In the genomic region with DNA sequence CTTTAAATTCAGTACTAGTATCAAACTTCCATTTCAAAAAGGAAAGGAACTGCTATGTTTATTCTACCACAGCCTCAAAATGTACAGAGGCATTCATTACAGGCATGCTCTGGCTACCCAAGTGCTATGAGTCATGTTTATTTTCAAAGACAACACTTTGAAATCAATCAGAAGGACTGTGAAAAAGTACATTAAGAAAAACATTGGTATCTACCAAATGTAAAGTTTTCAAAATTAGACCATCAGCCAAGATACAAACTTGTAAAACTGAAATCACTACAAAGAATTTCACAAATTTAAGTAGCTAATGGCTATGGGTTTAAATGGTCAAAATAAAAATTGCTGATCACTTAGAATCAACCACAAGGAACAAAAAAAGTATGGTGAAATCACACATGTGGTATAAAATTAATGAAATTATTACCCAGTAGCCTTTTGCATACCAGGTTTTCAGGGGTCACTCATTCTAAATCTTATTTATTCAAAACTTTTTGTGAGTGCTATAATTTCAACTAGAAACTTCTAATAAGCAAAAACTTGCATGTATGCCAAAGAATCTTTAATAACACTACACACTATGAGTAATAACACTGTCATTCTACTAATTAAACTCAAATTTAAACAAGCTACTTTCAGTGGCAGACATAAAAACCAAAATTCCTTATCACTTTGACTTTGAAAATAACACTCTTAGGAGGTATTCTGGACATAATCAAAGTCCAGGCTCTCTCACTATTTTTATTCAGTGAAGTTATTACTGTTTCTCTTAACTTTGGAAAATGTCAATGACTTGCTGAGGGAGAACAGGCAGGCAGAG, we compare ENCODE assay signal across 10 cellular contexts. TPM values are rescaled to one million over a fixed set of nuclear protein-coding genes. Genes with fewer than 3 reads are reported as not detected.
DNase-seq lines count a peak whose midpoint lies in the region; ATAC-seq, FAIRE-seq and TF ChIP-seq lines count a peak whose summit lies in the region.
"Had no signal": no experiment of that assay in that cellular context is flagged by ENCODE, and none has a peak within 500 bp of the region (broad histone marks: within the 10 kb centered on the region; RNA-seq: fewer than 3 reads in every experiment).

No MANE protein-coding gene starts in this region.

- peak; percentile 75 for DNase-seq in H4 (ENCODE audit: low spot score)
- no peak for DNase-seq in RWPE2 (ENCODE audit: low spot score)
- peak; percentile 74 for DNase-seq in fibroblast of peridontal ligament (ENCODE audit: extremely low read depth)
- DNase-seq in progenitor cell of endocrine pancreas (ENCODE audit: low spot score, unreplicated experiment) = no peak
- no peak for DNase-seq in NCI-H510A (lab: John Stamatoyannopoulos, UW)
- DNase-seq in effector CD4-positive, alpha-beta T cell = no peak
- DNase-seq in activated CD8-positive, alpha-beta memory T cell treated with anti-CD3 and anti-CD28 coated beads, Interleukin-2, amount 10 ng/mL, durations not matched to agents 7 days and 5 days = no peak
- no peak for DNase-seq in GM19239 (ENCODE audit: insufficient read length, low spot score)
- DNase-seq: NCI-H2107 had no signal

- peaks cover 14% of the 10 kb centered on the region for H3K9me3 Mint-ChIP-seq in progenitor cell of endocrine pancreas (ENCODE audit: low read depth)
- H3K9me3 Mint-ChIP-seq in activated CD8-positive, alpha-beta memory T cell treated with anti-CD3 and anti-CD28 coated beads, Interleukin-2, amount 10 ng/mL, durations not matched to agents 7 days and 5 days (ENCODE audit: low read depth) = no peaks in the 10 kb centered on the region

- H3K27me3 ChIP-seq in RWPE2 (ENCODE audit: insufficient read depth, poor library complexity, severe bottlenecking) = no peaks in the 10 kb centered on the region

- H3K4me1 ChIP-seq in RWPE2 (ENCODE audit: insufficient read depth, poor library complexity, severe bottlenecking) = peaks cover 9% of the 10 kb centered on the region

- no peak overlapping the region for H3K4me3 Mint-ChIP-seq in progenitor cell of endocrine pancreas (ENCODE audit: low read depth)
- no peak overlapping the region for H3K4me3 Mint-ChIP-seq in activated CD8-positive, alpha-beta memory T cell treated with anti-CD3 and anti-CD28 coated beads, Interleukin-2, amount 10 ng/mL, durations not matched to agents 7 days and 5 days

- TF ChIP-seq CTCF in RWPE2 (IDR thresholded peaks at IDR 0.05; ENCODE audit: poor library complexity, severe bottlenecking) = no peak
- no peak for TF ChIP-seq CTCF in progenitor cell of endocrine pancreas (IDR thresholded peaks at IDR 0.05; ENCODE audit: unreplicated experiment)

- H3K9me3 ChIP-seq in RWPE2 (ENCODE audit: severe bottlenecking) = no peaks in the 10 kb centered on the region

- CTCF ChIA-PET in activated CD8-positive, alpha-beta memory T cell treated with anti-CD3 and anti-CD28 coated beads, Interleukin-2, amount 10 ng/mL, durations not matched to agents 7 days and 5 days (lab: Charles Lee) = no interaction called here

- FAIRE-seq in GM19239 (lab: Jason Lieb, UNC) = no peak

- H3K4me3 ChIP-seq in RWPE2 (ENCODE audit: severe bottlenecking) = no peak overlapping the region

- no peaks in the 10 kb centered on the region for H3K27me3 Mint-ChIP-seq in progenitor cell of endocrine pancreas
- H3K27me3 Mint-ChIP-seq in activated CD8-positive, alpha-beta memory T cell treated with anti-CD3 and anti-CD28 coated beads, Interleukin-2, amount 10 ng/mL, durations not matched to agents 7 days and 5 days = peaks cover 9% of the 10 kb centered on the region

- H3K4me1 Mint-ChIP-seq in progenitor cell of endocrine pancreas (ENCODE audit: low read depth) = peaks cover 45% of the 10 kb centered on the region
- H3K4me1 Mint-ChIP-seq in activated CD8-positive, alpha-beta memory T cell treated with anti-CD3 and anti-CD28 coated beads, Interleukin-2, amount 10 ng/mL, durations not matched to agents 7 days and 5 days = no peaks in the 10 kb centered on the region

- no peaks in the 10 kb centered on the region for H3K36me3 ChIP-seq in RWPE2 (ENCODE audit: low read depth)

- peak overlapping the region; percentile 30 for H3K27ac ChIP-seq in RWPE2 (ENCODE audit: poor library complexity, severe bottlenecking)

- ATAC-seq in RWPE2 (ENCODE audit: low read depth) = peak; percentile 83
- ATAC-seq in activated CD8-positive, alpha-beta memory T cell treated with anti-CD3 and anti-CD28 coated beads, Interleukin-2, amount 10 ng/mL, durations not matched to agents 7 days and 5 days = no peak

- H3K27ac Mint-ChIP-seq in progenitor cell of endocrine pancreas = peak overlapping the region; percentile 86
- H3K27ac Mint-ChIP-seq in activated CD8-positive, alpha-beta memory T cell treated with anti-CD3 and anti-CD28 coated beads, Interleukin-2, amount 10 ng/mL, durations not matched to agents 7 days and 5 days = no peak overlapping the region
- H3K27ac Mint-ChIP-seq: activated naive CD4-positive, alpha-beta T cell treated with anti-CD3 and anti-CD28 coated beads, Interleukin-2, amount 50 U/mL, for 72 hours had no signal

- H3K36me3 Mint-ChIP-seq in progenitor cell of endocrine pancreas (ENCODE audit: insufficient read depth) = peaks cover 16% of the 10 kb centered on the region
- H3K36me3 Mint-ChIP-seq in activated CD8-positive, alpha-beta memory T cell treated with anti-CD3 and anti-CD28 coated beads, Interleukin-2, amount 10 ng/mL, durations not matched to agents 7 days and 5 days = no peaks in the 10 kb centered on the region

RNA-seq across cellular contexts. Expression of gene ENAH, which starts 49.2 kb away (rescaled TPM):
- total RNA-seq in H4 (2014; rRNA removed; shearing (Covaris generic)) = 89.4 and 98.0 TPM in 2 replicates
- total RNA-seq in progenitor cell of endocrine pancreas = 213 and 217 TPM in 2 replicates
- total RNA-seq in activated CD8-positive, alpha-beta memory T cell treated with anti-CD3 and anti-CD28 coated beads, Interleukin-2, amount 10 ng/mL, durations not matched to agents 7 days and 5 days = not detected

Comparison
In these comparisons a context has a peak if more than half of its experiments do, and no peak if none do; other contexts are left out.
1. DNase-seq: peak in H4 (single experiment) and fibroblast of peridontal ligament (single experiment); none in RWPE2 (single experiment), progenitor cell of endocrine pancreas (single experiment), NCI-H510A (single experiment), effector CD4-positive, alpha-beta T cell (single experiment), activated CD8-positive, alpha-beta memory T cell treated with anti-CD3 and anti-CD28 coated beads, Interleukin-2, amount 10 ng/mL, durations not matched to agents 7 days and 5 days (single experiment) and GM19239 (single experiment).
2. RNA of gene ENAH, which starts 49.2 kb away (total RNA-seq): 213 to 217 TPM in progenitor cell of endocrine pancreas and 89.4 to 98.0 TPM in H4; not detected in activated CD8-positive, alpha-beta memory T cell treated with anti-CD3 and anti-CD28 coated beads, Interleukin-2, amount 10 ng/mL, durations not matched to agents 7 days and 5 days; every median in the first group is over 10 times any median in the second.